ENCODE assay signal across 12 cellular contexts in the genomic region with DNA sequence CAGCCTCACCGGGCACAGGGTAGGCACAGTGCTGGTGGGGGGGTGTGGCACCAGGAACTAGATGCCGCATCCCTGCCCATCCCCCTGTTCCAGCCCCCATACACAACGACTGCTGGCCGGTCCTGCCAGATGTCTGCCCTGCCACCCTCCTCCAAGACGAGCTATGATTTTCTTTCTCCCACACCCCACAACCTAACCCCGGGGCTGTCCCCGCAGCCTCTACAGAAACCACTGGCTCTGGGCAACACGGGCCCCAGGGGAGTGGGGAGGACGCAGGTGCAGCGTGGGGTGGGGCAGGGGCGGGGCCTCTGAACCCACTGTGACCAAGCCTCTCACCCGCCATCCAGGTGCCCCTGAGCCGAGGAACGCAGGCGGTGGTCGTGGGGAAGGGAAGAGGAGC. TPM values are rescaled to one million over a fixed set of nuclear protein-coding genes. Genes with fewer than 3 reads are reported as not detected.
DNase-seq lines count a peak whose midpoint lies in the region; ATAC-seq and TF ChIP-seq lines count a peak whose summit lies in the region.
"Had no signal": no experiment of that assay in that cellular context is flagged by ENCODE, and none has a peak within 500 bp of the region (broad histone marks: within the 10 kb centered on the region; RNA-seq: fewer than 3 reads in every experiment).

No MANE protein-coding gene starts in this region.

- H3K9me3 ChIP-seq in Peyer's patch: peaks cover 0 to 4% (median 0%) of the 10 kb centered on the region in 4 donors

- no peaks in the 10 kb centered on the region for H3K36me3 Mint-ChIP-seq in activated T-cell treated with anti-CD3 and anti-CD28 coated beads, Interleukin-2, amount 50 U/mL, for 4 hours (ENCODE audit: insufficient read depth)
- H3K36me3 Mint-ChIP-seq in stimulated activated memory B cell treated with anti-CD40 and anti-IgM and Interleukin-4, amounts not matched to agents 10 μg/mL and 1 μg/mL and 100 μg/mL, for 72 hours: peaks cover 19% of the 10 kb centered on the region
- H3K36me3 Mint-ChIP-seq in endothelial cell (ENCODE audit: low read depth, unreplicated experiment): no peaks in the 10 kb centered on the region

- H3K27me3 ChIP-seq in Peyer's patch: no peaks in the 10 kb centered on the region

- H3K36me3 ChIP-seq in Peyer's patch: no peaks in the 10 kb centered on the region

- peaks cover 26% of the 10 kb centered on the region for H3K4me1 Mint-ChIP-seq in activated T-cell treated with anti-CD3 and anti-CD28 coated beads, Interleukin-2, amount 50 U/mL, for 4 hours (ENCODE audit: low read depth)
- H3K4me1 Mint-ChIP-seq in stimulated activated memory B cell treated with anti-CD40 and anti-IgM and Interleukin-4, amounts not matched to agents 10 μg/mL and 1 μg/mL and 100 μg/mL, for 72 hours: peaks cover 79% of the 10 kb centered on the region
- peaks cover 9% of the 10 kb centered on the region for H3K4me1 Mint-ChIP-seq in endothelial cell (ENCODE audit: unreplicated experiment)

- H3K27ac ChIP-seq in Peyer's patch: peak overlapping the region in 2 of 4 donors; percentile 45 to 79

- peak overlapping the region in 2 of 4 donors; percentile 39 to 48 for H3K4me3 ChIP-seq in Peyer's patch

- H3K9me3 Mint-ChIP-seq in activated T-cell treated with anti-CD3 and anti-CD28 coated beads, Interleukin-2, amount 50 U/mL, for 4 hours: no peaks in the 10 kb centered on the region
- H3K9me3 Mint-ChIP-seq in stimulated activated memory B cell treated with anti-CD40 and anti-IgM and Interleukin-4, amounts not matched to agents 10 μg/mL and 1 μg/mL and 100 μg/mL, for 72 hours: peaks cover 6% of the 10 kb centered on the region
- peaks cover 5% of the 10 kb centered on the region for H3K9me3 Mint-ChIP-seq in endothelial cell (ENCODE audit: unreplicated experiment)

- H3K27ac Mint-ChIP-seq in stimulated activated memory B cell treated with anti-CD40 and anti-IgM and Interleukin-4, amounts not matched to agents 10 μg/mL and 1 μg/mL and 100 μg/mL, for 72 hours: peak overlapping the region; percentile 76
- no peak overlapping the region for H3K27ac Mint-ChIP-seq in endothelial cell (ENCODE audit: unreplicated experiment)
- H3K27ac Mint-ChIP-seq: T-helper 1 cell treated with Interleukin-12 subunit alpha and Interleukin-12 subunit beta and Interleukin-4 antibody, amounts not matched to agents 30 μg/mL and 1 μg/mL, for 36 hours had no signal

- TF ChIP-seq POLR2A in Peyer's patch (IDR thresholded peaks at IDR 0.05): no peak

- H3K27me3 Mint-ChIP-seq in activated T-cell treated with anti-CD3 and anti-CD28 coated beads, Interleukin-2, amount 50 U/mL, for 4 hours (ENCODE audit: low read depth): no peaks in the 10 kb centered on the region
- no peaks in the 10 kb centered on the region for H3K27me3 Mint-ChIP-seq in stimulated activated memory B cell treated with anti-CD40 and anti-IgM and Interleukin-4, amounts not matched to agents 10 μg/mL and 1 μg/mL and 100 μg/mL, for 72 hours
- peaks cover 7% of the 10 kb centered on the region for H3K27me3 Mint-ChIP-seq in endothelial cell (ENCODE audit: unreplicated experiment)

- TF ChIP-seq CTCF in Peyer's patch (IDR thresholded peaks at IDR 0.05): no peak
- no peak for TF ChIP-seq CTCF in endothelial cell (IDR thresholded peaks at IDR 0.05; ENCODE audit: unreplicated experiment)

- no peak for DNase-seq in activated T-cell treated with anti-CD3 and anti-CD28 coated beads, Interleukin-2, amount 50 U/mL, for 4 hours
- DNase-seq in activated T-cell treated with anti-CD3 and anti-CD28 coated beads, Interleukin-2, amount 50 U/mL, for 1 hour: no peak
- peak in 2 of 3 donors; percentile 90 to 91 for DNase-seq in Peyer's patch
- DNase-seq in endothelial cell (ENCODE audit: low spot score): no peak
- DNase-seq in DMS53 treated with DMSO at 0.1 percent for 48 hours (lab: John Stamatoyannopoulos, UW; ENCODE audit: unreplicated experiment): no peak
- DNase-seq: amygdala, GF-D8, NCI-H1694 had no signal

- H3K4me3 Mint-ChIP-seq in activated T-cell treated with anti-CD3 and anti-CD28 coated beads, Interleukin-2, amount 50 U/mL, for 4 hours: peak overlapping the region; percentile 45
- peak overlapping the region; percentile 83 for H3K4me3 Mint-ChIP-seq in stimulated activated memory B cell treated with anti-CD40 and anti-IgM and Interleukin-4, amounts not matched to agents 10 μg/mL and 1 μg/mL and 100 μg/mL, for 72 hours
- no peak overlapping the region for H3K4me3 Mint-ChIP-seq in endothelial cell (ENCODE audit: unreplicated experiment)
- H3K4me3 Mint-ChIP-seq: T-helper 1 cell treated with Interleukin-12 subunit alpha and Interleukin-12 subunit beta and Interleukin-4 antibody, amounts not matched to agents 30 μg/mL and 1 μg/mL, for 36 hours had no signal

- peak in 1 of 2 donors; percentile 46 for ATAC-seq in activated T-cell treated with anti-CD3 and anti-CD28 coated beads, Interleukin-2, amount 50 U/mL, for 4 hours
- peak; percentile 42 for ATAC-seq in GM21619 (IDR thresholded peaks at IDR 0.05; ENCODE audit: unreplicated experiment)
- ATAC-seq in stimulated activated memory B cell treated with anti-CD40 and anti-IgM and Interleukin-4, amounts not matched to agents 10 μg/mL and 1 μg/mL and 100 μg/mL, for 72 hours: peak; percentile 85
- ATAC-seq in HG03139 (IDR thresholded peaks at IDR 0.05; ENCODE audit: unreplicated experiment): no peak

- peaks cover 0 to 32% (median 17%) of the 10 kb centered on the region in 4 donors for H3K4me1 ChIP-seq in Peyer's patch

RNA-seq across cellular contexts. Expression of a gene that starts 15.5 kb away (rescaled TPM):
- 10 to 100 TPM; 59.4 to 61.6 (median 60.9) TPM for total RNA-seq in activated T-cell treated with anti-CD3 and anti-CD28 coated beads, Interleukin-2, amount 50 U/mL, for 4 hours
- total RNA-seq in Peyer's patch (100 to 1,000 TPM in 2 of 4 donors, 10 to 100 TPM in 2; 79.2 to 117 (median 104) TPM), endothelial cell (ENCODE audit: unreplicated experiment) (184 TPM)

RNA-seq across cellular contexts. Expression of a gene that starts 28.5 kb away (rescaled TPM):
- 100 to 1,000 TPM; 121 to 148 (median 139) TPM for total RNA-seq in activated T-cell treated with anti-CD3 and anti-CD28 coated beads, Interleukin-2, amount 50 U/mL, for 4 hours
- total RNA-seq in Peyer's patch (10 to 100 TPM; 24.7 to 79.2 (median 48.9) TPM), endothelial cell (ENCODE audit: unreplicated experiment) (257 TPM)

RNA-seq across cellular contexts. Expression of a gene that starts 56.6 kb away (rescaled TPM):
- 1 to 10 TPM; 1.5 to 2.1 (median 2.0) TPM for total RNA-seq in activated T-cell treated with anti-CD3 and anti-CD28 coated beads, Interleukin-2, amount 50 U/mL, for 4 hours
- total RNA-seq in Peyer's patch (10 to 100 TPM in 2 of 4 donors, 1 to 10 TPM in 1, under 1 TPM in 1; 0.70 to 13.2 (median 8.3) TPM), endothelial cell (ENCODE audit: unreplicated experiment) (30.2 TPM)

Comparison
In these comparisons a context has a peak if more than half of its experiments do, and no peak if none do; other contexts are left out.
1. DNase-seq: peak in Peyer's patch (2 of 3); none in activated T-cell treated with anti-CD3 and anti-CD28 coated beads, Interleukin-2, amount 50 U/mL, for 4 hours (single experiment), activated T-cell treated with anti-CD3 and anti-CD28 coated beads, Interleukin-2, amount 50 U/mL, for 1 hour (single experiment), endothelial cell (single experiment) and DMS53 treated with DMSO at 0.1 percent for 48 hours (single experiment).